Comparison of ENCODE assay signal across 8 cellular contexts in the genomic region with DNA sequence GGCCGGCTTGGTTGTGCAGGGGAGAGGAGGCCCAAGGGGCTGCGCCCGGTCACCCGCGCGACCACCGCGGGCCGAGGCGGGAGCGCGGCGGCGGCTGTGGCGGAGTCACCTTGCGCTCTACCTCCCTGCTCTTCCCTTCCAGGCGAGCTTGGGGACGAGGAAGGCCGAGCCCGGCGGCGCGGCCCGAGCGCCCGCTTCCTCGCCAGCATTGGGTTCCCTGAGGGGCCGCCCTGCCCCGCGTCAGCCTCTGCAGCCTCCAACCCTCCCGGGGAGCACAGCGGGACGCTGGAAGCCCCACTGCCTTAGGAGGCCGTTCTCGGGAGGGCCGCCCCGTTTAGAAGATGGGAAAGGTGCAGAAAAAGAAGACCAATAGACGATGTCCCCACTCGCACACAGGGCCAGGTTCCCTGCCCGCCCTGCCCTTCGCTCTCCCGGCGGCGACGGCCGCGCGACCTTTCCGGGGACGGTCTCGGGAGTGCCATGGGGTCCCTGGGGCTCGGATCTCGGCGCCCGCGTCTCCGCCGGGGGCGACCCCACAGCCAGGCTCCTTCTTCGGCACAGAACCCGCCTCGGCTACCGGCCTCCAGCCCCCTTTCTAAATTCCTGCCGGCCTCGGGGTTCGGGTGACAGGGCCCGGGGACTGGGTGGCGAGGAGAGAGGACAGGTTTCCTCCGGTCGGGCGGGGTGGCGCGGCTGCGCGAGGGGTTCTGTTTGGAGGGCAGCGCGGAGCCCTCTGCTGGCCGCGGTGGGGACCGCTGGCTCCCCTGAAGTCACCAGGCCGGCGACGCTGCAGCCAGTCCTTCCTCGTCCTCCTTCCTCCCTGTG.
DNase-seq lines count a peak whose midpoint lies in the region; ATAC-seq lines count a peak whose summit lies in the region.

No MANE protein-coding gene starts in this region.

- DNase-seq in C1 segment of cervical spinal cord (lab: John Stamatoyannopoulos, UW) (peak; percentile 16 to 86 (median 75)), NCI-H82 (lab: John Stamatoyannopoulos, UW) (peak; percentile 91), lung microvascular endothelial cell (ENCODE audit: low read depth in 2 of 2) (peak; percentile 77 to 88)
- peak; percentile 94 for DNase-seq in activated CD8-positive, alpha-beta memory T cell treated with anti-CD3 and anti-CD28 coated beads for 24 hours
- peak; percentile 62 for DNase-seq in effector CD8-positive, alpha-beta T cell (lab: John Stamatoyannopoulos, UW)
- DNase-seq in stimulated activated CD4-positive, alpha-beta T cell treated with anti-CD3 and anti-CD28 coated beads, TNF-alpha, amount 100 ng/mL, for 24 hours (ENCODE audit: low read depth in 3 of 3) = peak; percentile 65 to 86 (median 74)

- peak; percentile 98 for ATAC-seq in GM19328 (IDR thresholded peaks at IDR 0.05; ENCODE audit: unreplicated experiment)
- peak; percentile 99 for ATAC-seq in HG03457 (IDR thresholded peaks at IDR 0.05; ENCODE audit: unreplicated experiment)

Comparison
In these comparisons a context has a peak if more than half of its experiments do, and no peak if none do; other contexts are left out.
1. Peak in every context shown above with its lines: DNase-seq and ATAC-seq.